ENCODE assay signal across 1 cellular context in the genomic region with DNA sequence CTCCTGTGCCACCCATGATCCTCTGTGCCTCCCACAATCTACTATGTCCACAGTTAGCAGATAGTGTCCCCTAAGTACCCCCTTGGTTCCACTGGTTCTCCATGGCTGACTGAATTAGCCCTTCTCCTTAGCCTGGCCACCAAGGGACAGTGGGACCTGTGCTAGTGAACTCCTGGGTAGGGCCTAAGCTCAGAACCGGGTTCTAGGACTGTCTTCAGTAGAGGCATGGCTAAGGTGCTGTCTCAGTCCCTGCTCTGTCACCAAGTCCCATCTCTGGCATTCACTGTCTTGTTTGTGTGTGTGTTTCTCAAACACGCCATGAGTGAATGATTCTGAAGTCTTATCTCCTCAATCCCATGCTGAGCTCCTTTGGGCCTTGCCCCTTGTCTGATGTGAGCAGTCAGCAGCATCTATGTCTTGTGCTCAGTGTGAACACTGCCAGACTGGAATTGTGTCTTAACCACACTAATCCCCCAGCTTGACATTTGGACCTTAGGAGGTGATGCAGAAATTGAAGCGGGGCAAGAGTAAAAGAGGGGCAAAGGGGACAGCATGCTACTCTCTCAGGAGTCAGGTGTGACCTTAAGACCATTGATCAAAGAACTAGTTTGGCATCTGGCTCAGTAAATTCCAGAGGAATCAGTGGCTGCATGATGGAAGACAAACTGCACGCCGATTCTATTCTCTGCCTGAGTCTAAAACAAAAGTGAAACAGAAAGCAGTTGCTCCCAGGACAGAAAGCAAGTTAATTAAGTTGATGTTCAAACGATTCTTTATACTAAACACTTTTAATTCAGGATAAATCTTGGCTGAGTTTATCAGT.
TF ChIP-seq lines count a peak whose summit lies in the region.

No MANE protein-coding gene starts in this region.

TF ChIP-seq in H1, 55 proteins besides CTCF, POLR2A, EP300 and RAD21 (continued from another document):
- TF ChIP-seq CEBPB (IDR thresholded peaks at IDR 0.05; ENCODE audit: low read depth, low read length), result no peak
